8 cellular contexts compared by ENCODE assay signal in the genomic region with DNA sequence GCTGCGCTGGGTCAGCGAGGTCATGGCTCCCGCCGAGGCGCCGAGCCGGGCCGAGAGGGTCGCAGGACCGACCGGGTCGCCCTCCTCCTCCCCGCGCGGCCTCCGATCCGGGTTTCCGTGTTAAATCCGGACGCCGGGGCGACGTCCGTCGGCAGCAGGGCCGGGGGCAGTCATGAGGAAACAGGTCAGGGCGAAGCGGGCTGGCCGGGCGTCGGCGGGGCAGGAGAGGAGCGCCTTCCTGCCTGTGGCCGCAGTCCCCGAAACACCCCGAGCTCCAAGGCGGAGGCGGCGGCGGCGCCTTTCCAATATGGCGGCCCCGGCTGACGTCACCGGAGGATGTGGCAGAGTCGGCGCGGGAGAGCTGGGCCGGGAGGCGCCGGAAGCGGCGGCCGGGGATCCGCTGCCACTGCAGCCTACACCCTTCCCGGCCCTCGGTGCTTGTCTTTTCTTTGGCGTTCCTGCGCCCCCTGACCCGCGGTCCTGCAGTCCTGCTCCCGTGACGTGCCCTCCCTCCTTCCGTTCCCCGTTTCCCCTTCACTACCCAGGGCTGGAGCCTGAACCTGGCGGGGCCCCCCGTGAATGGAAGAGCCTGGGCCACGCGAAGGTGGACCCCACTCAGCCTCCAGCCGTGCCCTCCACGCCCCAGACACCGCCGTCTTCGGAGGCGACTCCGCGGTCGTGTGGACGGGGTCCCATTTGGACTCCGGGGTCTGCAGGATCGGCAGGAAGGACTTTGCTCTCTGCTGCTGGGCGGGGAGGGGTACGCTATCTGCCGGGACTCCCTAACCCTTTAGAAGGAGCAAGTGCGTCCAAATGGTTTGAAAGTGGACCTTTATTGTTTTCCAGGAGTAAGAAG. TPM values are rescaled to one million over a fixed set of nuclear protein-coding genes. Genes with fewer than 3 reads are reported as not detected.
A peak's percentile ranks its signal among the peaks of the same experiment; 100 is the strongest.
DNase-seq lines count a peak whose midpoint lies in the region; ATAC-seq and FAIRE-seq lines count a peak whose summit lies in the region.

A gene (minus strand): TSS at position 309 of the 856 bp plus-strand sequence. CDS start 285 bp downstream, at position 24.

- H3K4ac ChIP-seq in mesendoderm (ENCODE audit: low read depth, low read length): peak within 1 kb of the TSS; percentile 96

- no peaks in the 10 kb centered on the region for H3K9me3 Mint-ChIP-seq in effector memory CD8-positive, alpha-beta T cell

- peaks cover 49% of the 10 kb centered on the region for H3K36me3 Mint-ChIP-seq in effector memory CD8-positive, alpha-beta T cell (ENCODE audit: insufficient read depth)

- no peaks in the 10 kb centered on the region for H3K36me3 ChIP-seq in mesendoderm (ENCODE audit: control insufficient read depth, insufficient read depth, low read length)

- H2BK5ac ChIP-seq in mesendoderm (ENCODE audit: low read length): peak within 1 kb of the TSS; percentile 99

- H4K8ac ChIP-seq in mesendoderm (ENCODE audit: low read depth, low read length): peak within 1 kb of the TSS; percentile 98

- peaks cover 18 to 37% of the 10 kb centered on the region in 2 donors for H3K4me1 Mint-ChIP-seq in effector memory CD8-positive, alpha-beta T cell (ENCODE audit: low read depth in 2 of 2)

- DNase-seq in COLO829 (ENCODE audit: low spot score): peak; percentile 78
- DNase-seq in HTR-8/SVneo (ENCODE audit: insufficient read length, low spot score): peak; percentile 97
- DNase-seq in NOMO-1 treated with DMSO at 0.1 percent for 48 hours (lab: John Stamatoyannopoulos, UW; ENCODE audit: unreplicated experiment): peak; percentile 99
- DNase-seq in activated CD8-positive, alpha-beta memory T cell treated with anti-CD3 and anti-CD28 coated beads for 4 hours (ENCODE audit: low read depth in 2 of 2): peak; percentile 81 to 82
- peak; percentile 88 to 90 (median 90) for DNase-seq in effector memory CD8-positive, alpha-beta T cell
- peak; percentile 95 for DNase-seq in mesendoderm
- DNase-seq in stimulated activated CD8-positive, alpha-beta memory T cell treated with anti-CD3 and anti-CD28 coated beads, Interleukin-12 subunit alpha, Interleukin-12 subunit beta, amount 100 ng/mL, for 4 hours (ENCODE audit: low read depth): peak; percentile 84

- peak within 1 kb of the TSS; percentile 3 for H4K5ac ChIP-seq in mesendoderm (ENCODE audit: low read length)

- WGBS in mesendoderm (ENCODE audit: extremely low coverage, insufficient coverage, low lambda C conversion rate): no CpG with 5 or more reads among the region's 85 CpGs

- peak within 1 kb of the TSS; percentile 88 for H3K18ac ChIP-seq in mesendoderm (ENCODE audit: low read length)

- peak within 1 kb of the TSS; percentile 97 to 99 for H3K27ac Mint-ChIP-seq in effector memory CD8-positive, alpha-beta T cell

- peak within 1 kb of the TSS; percentile 99 to 100 for H3K4me3 Mint-ChIP-seq in effector memory CD8-positive, alpha-beta T cell

- H2BK15ac ChIP-seq in mesendoderm (replicated peaks; ENCODE audit: low read depth): no peak within 1 kb of the TSS

- H3K9ac ChIP-seq in mesendoderm (ENCODE audit: low read length): peak within 1 kb of the TSS; percentile 100

- peak; percentile 94 for FAIRE-seq in HTR-8/SVneo (lab: Jason Lieb, UNC)

- H3K27me3 ChIP-seq in mesendoderm (ENCODE audit: insufficient read depth, low read length, poor library complexity): no peaks in the 10 kb centered on the region

- H3K79me2 ChIP-seq in mesendoderm (ENCODE audit: control insufficient read depth, insufficient read depth, low read length): peaks cover 40% of the 10 kb centered on the region

- peak within 1 kb of the TSS; percentile 98 for H3K23ac ChIP-seq in mesendoderm (ENCODE audit: low read length)

- peak within 1 kb of the TSS; percentile 95 for H3K4me3 ChIP-seq in mesendoderm (ENCODE audit: low read length)

- peak within 1 kb of the TSS; percentile 65 for H2BK120ac ChIP-seq in mesendoderm (ENCODE audit: low read depth, low read length)

- H3K56ac ChIP-seq in mesendoderm (ENCODE audit: low read length): peak within 1 kb of the TSS; percentile 100

- H3K4me1 ChIP-seq in mesendoderm (ENCODE audit: control insufficient read depth, low read depth, low read length): no peaks in the 10 kb centered on the region

- H3K27ac ChIP-seq in mesendoderm (ENCODE audit: low read depth, low read length): peak within 1 kb of the TSS; percentile 100

- H2AK5ac ChIP-seq in mesendoderm (ENCODE audit: low read length): no peak within 1 kb of the TSS

- ATAC-seq in GM21381 (IDR thresholded peaks at IDR 0.05; ENCODE audit: unreplicated experiment): peak; percentile 75
- ATAC-seq in effector memory CD8-positive, alpha-beta T cell (replicated peaks): peak; percentile 91

- H3K4me2 ChIP-seq in mesendoderm (ENCODE audit: low read length): peak within 1 kb of the TSS; percentile 41

- H3K27me3 Mint-ChIP-seq in effector memory CD8-positive, alpha-beta T cell: peaks cover 7 to 19% of the 10 kb centered on the region in 2 donors

- no peaks in the 10 kb centered on the region for H3K79me1 ChIP-seq in mesendoderm (ENCODE audit: low read length)

RNA-seq across cellular contexts. Expression of the gene that starts here (rescaled TPM):
- 85.3 TPM for polyA plus RNA-seq in mesendoderm (2013, experiment 1 of 2)
- 85.6 TPM for polyA plus RNA-seq in mesendoderm (2013, experiment 2 of 2)

Comparison
In these comparisons a context has a peak if more than half of its experiments do, and no peak if none do; other contexts are left out.
1. Peak in every context shown above with its lines: DNase-seq, ATAC-seq, H3K4me3 ChIP-seq and H3K27ac ChIP-seq.